ENCODE assay signal across 10 cellular contexts in genomic region chr9:6716766-6717165, GRCh38. TPM values are rescaled to one million over a fixed set of nuclear protein-coding genes. Genes with fewer than 3 reads are reported as not detected.
A peak's percentile ranks its signal among the peaks of the same experiment; 100 is the strongest.
DNase-seq lines count a peak whose midpoint lies in the region; ATAC-seq and TF ChIP-seq lines count a peak whose summit lies in the region.
"Had no signal": no experiment of that assay in that cellular context is flagged by ENCODE, and none has a peak within 500 bp of the region (broad histone marks: within the 10 kb centered on the region; RNA-seq: fewer than 3 reads in every experiment).

No MANE protein-coding gene starts in this region.

- H3K9me3 ChIP-seq in testis = no peaks in the 10 kb centered on the region

- CTCF ChIA-PET in T-cell (lab: Charles Lee) = interaction anchor here in 1 of 2 donors (1.0 to 2.0 kb wide), 2 partner anchors 35 to 304 kb away, joined by 3 to 7 read pairs; partner anchors contain the start of gene UHRF2

- no peak for ATAC-seq in T-cell (replicated peaks in 1 of 4)
- ATAC-seq in GM19328 (IDR thresholded peaks at IDR 0.05; ENCODE audit: unreplicated experiment) = no peak

- no peaks in the 10 kb centered on the region for H3K36me3 ChIP-seq in testis (ENCODE audit: low read depth, missing control alignments)

- no peaks in the 10 kb centered on the region for H3K4me1 ChIP-seq in testis

- H3K36me3 Mint-ChIP-seq in activated naive CD4-positive, alpha-beta T cell treated with anti-CD3 and anti-CD28 coated beads, Interleukin-2, amount 50 U/mL, for 24 hours = no peaks in the 10 kb centered on the region
- H3K36me3 Mint-ChIP-seq in T-cell (no peaks in the 10 kb centered on the region), immature natural killer cell (no peaks in the 10 kb centered on the region)

- peak overlapping the region; percentile 45 to 79 for H3K27ac ChIP-seq in testis
- H3K27ac ChIP-seq: epithelial cell of prostate had no signal

- peak overlapping the region; percentile 54 to 59 for H3K4me3 ChIP-seq in testis

- H3K27ac Mint-ChIP-seq in activated naive CD4-positive, alpha-beta T cell treated with anti-CD3 and anti-CD28 coated beads, Interleukin-2, amount 50 U/mL, for 24 hours = peak overlapping the region; percentile 90
- H3K27ac Mint-ChIP-seq in T-cell (peak overlapping the region in 1 of 2 donors; percentile 87), immature natural killer cell (peak overlapping the region in 1 of 6 donors; percentile 90)
- H3K27ac Mint-ChIP-seq: HFFc6 had no signal

- H3K27me3 ChIP-seq in testis = no peaks in the 10 kb centered on the region

- no peak for TF ChIP-seq CTCF in testis (IDR thresholded peaks at IDR 0.05)

- 67 to 72% methylated on average over 9 of the region's 9 CpGs for WGBS in testis, 2 donors

- no peak for TF ChIP-seq POLR2A in testis (IDR thresholded peaks at IDR 0.05)

- DNase-seq in activated naive CD4-positive, alpha-beta T cell treated with Interleukin-2 at 50 U/mL for 16 hours = no peak
- no peak for DNase-seq in T-cell
- DNase-seq in immature natural killer cell = no peak
- DNase-seq in testis = no peak
- no peak for DNase-seq in HCEC 1CT
- no peak for DNase-seq in NCI-H2227 treated with DMSO at 0.1 percent for 48 hours (lab: John Stamatoyannopoulos, UW)
- DNase-seq: HFFc6 had no signal

- H3K4me1 Mint-ChIP-seq in activated naive CD4-positive, alpha-beta T cell treated with anti-CD3 and anti-CD28 coated beads, Interleukin-2, amount 50 U/mL, for 24 hours = peaks cover 7% of the 10 kb centered on the region
- H3K4me1 Mint-ChIP-seq in T-cell (peaks cover 8 to 11% (median 10%) of the 10 kb centered on the region in 3 donors), immature natural killer cell (peaks cover 5 to 8% of the 10 kb centered on the region in 2 donors)

- H3K9me3 Mint-ChIP-seq in activated naive CD4-positive, alpha-beta T cell treated with anti-CD3 and anti-CD28 coated beads, Interleukin-2, amount 50 U/mL, for 24 hours = no peaks in the 10 kb centered on the region
- H3K9me3 Mint-ChIP-seq in T-cell (no peaks in the 10 kb centered on the region), immature natural killer cell (no peaks in the 10 kb centered on the region)
- H3K9me3 Mint-ChIP-seq: HFFc6 had no signal

- H3K4me3 Mint-ChIP-seq in activated naive CD4-positive, alpha-beta T cell treated with anti-CD3 and anti-CD28 coated beads, Interleukin-2, amount 50 U/mL, for 24 hours = peak overlapping the region; percentile 89
- H3K4me3 Mint-ChIP-seq in T-cell = peak overlapping the region; percentile 80 to 87 (median 81)
- peak overlapping the region in 3 of 5 donors; percentile 85 to 92 (median 88) for H3K4me3 Mint-ChIP-seq in immature natural killer cell
- H3K4me3 Mint-ChIP-seq: HFFc6 had no signal

- POLR2A ChIA-PET in T-cell (lab: Charles Lee) = interaction anchor here in 1 of 2 donors (0.9 to 1.5 kb wide), 2 partner anchors 38 to 40 kb away, joined by 3 to 22 read pairs; partner anchors contain the start of gene KDM4C

- intact Hi-C loops in testis (cut with DNase I; ENCODE audit: low total_unique reads) = no loop called here

- no peaks in the 10 kb centered on the region for H3K27me3 Mint-ChIP-seq in activated naive CD4-positive, alpha-beta T cell treated with anti-CD3 and anti-CD28 coated beads, Interleukin-2, amount 50 U/mL, for 24 hours
- H3K27me3 Mint-ChIP-seq in T-cell = no peaks in the 10 kb centered on the region
- peaks cover 0 to 3% (median 2%) of the 10 kb centered on the region in 3 donors for H3K27me3 Mint-ChIP-seq in immature natural killer cell (ENCODE audit: low read depth in 3 of 3)

RNA-seq across cellular contexts. Expression of gene KDM4C, which starts 41.0 kb away (rescaled TPM):
- total RNA-seq in T-cell = 100 to 1,000 TPM in 2 of 5 donors, 10 to 100 TPM in 3; 66.4 to 107 (median 76.0) TPM
- polyA plus RNA-seq in immature natural killer cell = 10 to 100 TPM; 18.2 to 45.6 (median 29.9) TPM
- 10 to 100 TPM; 48.8 to 58.8 TPM for total RNA-seq in testis
- 16.7 TPM for polyA plus RNA-seq in testis (ENCODE audit: insufficient read depth, low read depth, low replicate concordance)
